Comparison of ENCODE assay signal across 27 cellular contexts in genomic region chr7:71509381-71509780, GRCh38.
"Had no signal": no experiment of that assay in that cellular context is flagged by ENCODE, and none has a peak within 500 bp of the region (broad histone marks: within the 10 kb centered on the region; RNA-seq: fewer than 3 reads in every experiment).

No MANE protein-coding gene starts in this region.

- H3K9me3 ChIP-seq: Peyer's patch had no signal

- H3K27me3 Mint-ChIP-seq: activated B cell treated with CpG ODN at 0.5 μM for 24 hours; activated CD4-positive, alpha-beta T cell treated with anti-CD3 and anti-CD28 coated beads, Interleukin-2, amount 10 ng/mL, durations not matched to agents 24 days and 14 days; activated naive CD8-positive, alpha-beta T cell; activated T-helper 17 cell treated with anti-CD3 and anti-CD28 coated beads, Interleukin-2, amount 50 U/mL, for 72 hours; T-helper 17 cell had no signal

- H3K27me3 ChIP-seq: brain microvascular endothelial cell, Peyer's patch had no signal

- H3K4me3 ChIP-seq: cardiac muscle cell, Peyer's patch had no signal

- H3K36me3 ChIP-seq: brain microvascular endothelial cell, cardiac muscle cell, Peyer's patch had no signal

- H3K4me1 Mint-ChIP-seq: activated B cell treated with CpG ODN at 0.5 μM for 24 hours; activated CD4-positive, alpha-beta T cell treated with anti-CD3 and anti-CD28 coated beads, Interleukin-2, amount 10 ng/mL, durations not matched to agents 24 days and 14 days; activated T-helper 17 cell treated with anti-CD3 and anti-CD28 coated beads, Interleukin-2, amount 50 U/mL, for 72 hours; T-helper 17 cell had no signal

- H3K27ac Mint-ChIP-seq: activated B cell treated with CpG ODN at 0.5 μM for 24 hours; activated CD4-positive, alpha-beta T cell treated with anti-CD3 and anti-CD28 coated beads, Interleukin-2, amount 10 ng/mL, durations not matched to agents 24 days and 14 days; activated naive CD4-positive, alpha-beta T cell treated with anti-CD3 and anti-CD28 coated beads for 36 hours; activated naive CD8-positive, alpha-beta T cell; activated T-helper 17 cell treated with anti-CD3 and anti-CD28 coated beads, Interleukin-2, amount 50 U/mL, for 72 hours; T-helper 17 cell had no signal

- H3K4me1 ChIP-seq: Peyer's patch had no signal

- H3K4me3 Mint-ChIP-seq: activated B cell treated with CpG ODN at 0.5 μM for 24 hours; activated CD4-positive, alpha-beta T cell treated with anti-CD3 and anti-CD28 coated beads, Interleukin-2, amount 10 ng/mL, durations not matched to agents 24 days and 14 days; activated naive CD4-positive, alpha-beta T cell treated with anti-CD3 and anti-CD28 coated beads for 36 hours; activated naive CD8-positive, alpha-beta T cell; activated T-helper 17 cell treated with anti-CD3 and anti-CD28 coated beads, Interleukin-2, amount 50 U/mL, for 72 hours; T-helper 17 cell had no signal

- H3K36me3 Mint-ChIP-seq: activated naive CD8-positive, alpha-beta T cell had no signal

- H3K27ac ChIP-seq: brain microvascular endothelial cell, cardiac muscle cell, Peyer's patch had no signal

- DNase-seq: activated B cell treated with CpG ODN at 0.5 μM for 24 hours; activated CD4-positive, alpha-beta T cell treated with anti-CD3 and anti-CD28 coated beads for 1 hour; activated CD4-positive, alpha-beta T cell treated with anti-CD3 and anti-CD28 coated beads, Interleukin-2, amount 10 ng/mL, durations not matched to agents 24 days and 14 days; activated CD4-positive, alpha-beta T cell treated with anti-CD3 and anti-CD28 coated beads, Interleukin-2, amount 50 U/mL, for 48 hours; activated CD8-positive, alpha-beta memory T cell treated with anti-CD3 and anti-CD28 coated beads for 24 hours; activated gamma-delta T cell; activated naive CD4-positive, alpha-beta T cell treated with anti-CD3 and anti-CD28 coated beads for 36 hours; activated T-cell treated with anti-CD3 and anti-CD28 coated beads for 4 hours; activated T-cell treated with anti-CD3 and anti-CD28 coated beads, Interleukin-2, amount 50 U/mL, for 48 hours; amygdala; brain microvascular endothelial cell; cerebellar nuclear complex; Karpas-422; MM.1S; NCI-H1105 treated with DMSO at 0.1 percent for 48 hours; NCI-H1436 treated with DMSO at 0.1 percent for 48 hours; NCI-H187; NCI-H2081; NCI-H446; NCI-H524; Peyer's patch; SHP77 treated with DMSO at 0.1 percent for 48 hours; T-helper 17 cell; T-helper 9 cell had no signal

- ATAC-seq: activated T-helper 17 cell treated with anti-CD3 and anti-CD28 coated beads, Interleukin-2, amount 50 U/mL, for 72 hours; T-helper 17 cell had no signal
